In genomic region chr2:219368690-219369108, GRCh38 we compare ENCODE assay signal across 10 cellular contexts. TPM values are rescaled to one million over a fixed set of nuclear protein-coding genes. Genes with fewer than 3 reads are reported as not detected.
DNase-seq lines count a peak whose midpoint lies in the region; ATAC-seq and TF ChIP-seq lines count a peak whose summit lies in the region.
"Had no signal": no experiment of that assay in that cellular context is flagged by ENCODE, and none has a peak within 500 bp of the region (broad histone marks: within the 10 kb centered on the region; RNA-seq: fewer than 3 reads in every experiment).

No MANE protein-coding gene starts in this region.

- H3K79me2 ChIP-seq in ACC112 (ENCODE audit: control insufficient read depth, insufficient read depth, low read length, unreplicated experiment) = no peaks in the 10 kb centered on the region

- DNase-seq in NCI-H69 (lab: John Stamatoyannopoulos, UW) (peak; percentile 60), mucosa of descending colon (no peak), 8988T (no peak)
- no peak for DNase-seq in stimulated activated CD8-positive, alpha-beta memory T cell treated with anti-CD3 and anti-CD28 coated beads, Interleukin-4, amount 100 ng/mL, for 48 hours
- no peak for DNase-seq in activated CD8-positive, alpha-beta memory T cell treated with anti-CD3 and anti-CD28 coated beads, Interleukin-2, amount 50 U/mL, for 4 hours
- DNase-seq: T-helper 9 cell had no signal

- no peak overlapping the region for H2AFZ ChIP-seq in ACC112 (ENCODE audit: low read length, unreplicated experiment)

- TF ChIP-seq CTCF in mucosa of descending colon (IDR thresholded peaks at IDR 0.05) = no peak

- H3K27ac ChIP-seq in ACC112 (ENCODE audit: low read depth, low read length) = no peak overlapping the region; the same call in 1 of the 2 replicates

- H3K27me3 ChIP-seq in ACC112 (ENCODE audit: insufficient read depth, low read length) = no peaks in the 10 kb centered on the region

- intact Hi-C loops in mucosa of descending colon (cut with DNase I, micrococcal nuclease) = no loop called here

- H3K9me3 ChIP-seq in mucosa of descending colon = no peaks in the 10 kb centered on the region

- peaks cover 13% of the 10 kb centered on the region for H3K4me1 ChIP-seq in ACC112 (ENCODE audit: control insufficient read depth, insufficient read depth, low read length, unreplicated experiment)
- H3K4me1 ChIP-seq in mucosa of descending colon (ENCODE audit: low read depth) = peaks cover 8% of the 10 kb centered on the region

- peak; percentile 18 for ATAC-seq in esophagus mucosa
- ATAC-seq in mucosa of descending colon = peak; percentile 41
- ATAC-seq in HG03097 (IDR thresholded peaks at IDR 0.05; ENCODE audit: low FRiP score, unreplicated experiment) = no peak
- ATAC-seq: activated naive CD4-positive, alpha-beta T cell treated with anti-CD3 and anti-CD28 coated beads, Interleukin-2, amount 50 U/mL, for 72 hours had no signal

- H3K4me3 ChIP-seq in ACC112 (ENCODE audit: low read depth, low read length) (peak overlapping the region; percentile 47; the same call in 1 of the 2 replicates), mucosa of descending colon (no peak overlapping the region)

- H3K36me3 ChIP-seq in ACC112 (ENCODE audit: insufficient read depth, low read length) = peaks cover 3% of the 10 kb centered on the region; the same call in 1 of the 2 replicates
- H3K36me3 ChIP-seq in mucosa of descending colon (ENCODE audit: low read depth) = no peaks in the 10 kb centered on the region

RNA-seq across cellular contexts. Expression of gene DNPEP, which starts 19.0 kb away (rescaled TPM):
- total RNA-seq in esophagus mucosa (32.3 TPM), mucosa of descending colon (100 to 1,000 TPM in 2 of 3 donors, 10 to 100 TPM in 1; 75.7 to 127 (median 125) TPM)

RNA-seq across cellular contexts. Expression of gene RESP18, which starts 36.2 kb away (rescaled TPM):
- total RNA-seq in esophagus mucosa (not detected), mucosa of descending colon (not detected)
- total RNA-seq: activated naive CD4-positive, alpha-beta T cell treated with anti-CD3 and anti-CD28 coated beads, Interleukin-2, amount 50 U/mL, for 72 hours had no signal

RNA-seq across cellular contexts. Expression of gene DES, which starts 49.5 kb away (rescaled TPM):
- total RNA-seq in esophagus mucosa (29.3 TPM), mucosa of descending colon (1,000 to 10,000 TPM in 1 of 3 donors, 100 to 1,000 TPM in 1, 10 to 100 TPM in 1; 65.4 to 4,715 (median 359) TPM)
- total RNA-seq: activated naive CD4-positive, alpha-beta T cell treated with anti-CD3 and anti-CD28 coated beads, Interleukin-2, amount 50 U/mL, for 72 hours had no signal

RNA-seq across cellular contexts. Expression of gene PTPRN, which starts 59.5 kb away (rescaled TPM):
- total RNA-seq in esophagus mucosa (not detected), mucosa of descending colon (10 to 100 TPM in 1 of 3 donors, 1 to 10 TPM in 1, under 1 TPM in 1; 0.72 to 13.0 (median 1.0) TPM)
